ENCODE assay signal across 17 cellular contexts in the genomic region with DNA sequence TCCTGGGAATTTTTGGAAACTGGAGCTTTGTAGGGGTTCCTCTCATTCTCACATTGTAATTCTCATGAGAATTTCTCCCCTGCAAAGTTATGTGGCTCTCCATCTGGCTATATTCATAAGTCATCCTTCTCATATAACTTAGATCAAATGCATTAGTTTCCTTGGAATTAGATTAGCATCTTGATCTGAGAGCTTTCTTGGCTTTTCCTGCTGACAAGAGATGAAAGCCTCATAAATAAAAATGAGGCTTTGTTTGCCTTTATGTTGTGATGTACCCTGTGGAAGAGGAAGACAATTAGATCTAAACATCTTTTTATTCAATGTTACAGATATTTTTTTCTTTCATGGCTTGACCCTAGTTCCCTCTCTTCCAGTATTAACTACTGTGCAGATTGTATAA.
DNase-seq lines count a peak whose midpoint lies in the region; ATAC-seq and TF ChIP-seq lines count a peak whose summit lies in the region.
"Had no signal": no experiment of that assay in that cellular context is flagged by ENCODE, and none has a peak within 500 bp of the region (broad histone marks: within the 10 kb centered on the region; RNA-seq: fewer than 3 reads in every experiment).

No MANE protein-coding gene starts in this region.

- no peaks in the 10 kb centered on the region for H3K79me2 ChIP-seq in neural cell (replicated peaks; ENCODE audit: insufficient read depth, low read length)

- H3K9ac ChIP-seq in neural cell (ENCODE audit: low read length) = no peak overlapping the region
- H3K9ac ChIP-seq: BLaER1 treated with 17β-estradiol and CSF1 and Interleukin-3, amounts not matched to agents 10 nM and 100 nM had no signal

- no peak for ATAC-seq in GM21367 (IDR thresholded peaks at IDR 0.05; ENCODE audit: unreplicated experiment)
- ATAC-seq: CD8-positive, alpha-beta T cell; GM12878 had no signal

- H3K9me2 ChIP-seq in neural cell (ENCODE audit: insufficient read depth, low read length) = no peaks in the 10 kb centered on the region

- H3K4me1 ChIP-seq in A673 (ENCODE audit: insufficient read depth, low read length, poor library complexity, severe bottlenecking) = peaks cover 6% of the 10 kb centered on the region
- H3K4me1 ChIP-seq: BLaER1 treated with 17β-estradiol and CSF1 and Interleukin-3, amounts not matched to agents 10 nM and 100 nM; Caco-2 had no signal

- CTCF ChIA-PET in A673 (lab: Charles Lee) = no interaction called here
- CTCF ChIA-PET in GM10248 (lab: Yijun Ruan, JAX) = interaction anchor here (1.0 kb wide), 1 partner anchor 30 kb away, joined by 4 read pairs; no protein-coding TSS in a partner anchor

- H3K36me3 ChIP-seq in A673 (ENCODE audit: insufficient read depth, low read length, poor library complexity, severe bottlenecking) = no peaks in the 10 kb centered on the region
- H3K36me3 ChIP-seq in neural cell (ENCODE audit: insufficient read depth, low read length) = no peaks in the 10 kb centered on the region
- H3K36me3 ChIP-seq: BLaER1 treated with 17β-estradiol and CSF1 and Interleukin-3, amounts not matched to agents 10 nM and 100 nM had no signal

- no peak overlapping the region for H2AFZ ChIP-seq in neural cell (ENCODE audit: low read depth, low read length)

- H3K9me3 ChIP-seq in A673 (ENCODE audit: low read depth, low read length, poor library complexity, severe bottlenecking) (no peaks in the 10 kb centered on the region), neural cell (ENCODE audit: low read length) (no peaks in the 10 kb centered on the region)
- H3K9me3 ChIP-seq: Caco-2 had no signal

- DNase-seq in A673 (ENCODE audit: low spot score) = peak; percentile 62
- peak; percentile 28 for DNase-seq in SK-N-DZ (ENCODE audit: low spot score)
- no peak for DNase-seq in stimulated activated CD4-positive, alpha-beta T cell treated with anti-CD3 and anti-CD28 coated beads, Interleukin-2, amount 100 ng/mL, for 48 hours
- no peak for DNase-seq in GM10248 (ENCODE audit: extremely low spot score)
- DNase-seq: 8988T; AML-193; Caco-2; Calu3; CD4-positive, alpha-beta T cell; CD8-positive, alpha-beta T cell; DMS79 treated with DMSO at 0.1 percent for 48 hours; GF-D8 had no signal

- H3K27me3 ChIP-seq in A673 (replicated peaks; ENCODE audit: insufficient read depth, low read depth, low read length, poor library complexity) (no peaks in the 10 kb centered on the region), neural cell (ENCODE audit: insufficient read depth, low read depth, low read length) (no peaks in the 10 kb centered on the region)
- H3K27me3 ChIP-seq: BLaER1 treated with 17β-estradiol and CSF1 and Interleukin-3, amounts not matched to agents 10 nM and 100 nM had no signal

- no TSS peak for BruUV-seq in A673 (replicated peaks; lab: Mats Ljungman, UMichigan)

- no peak overlapping the region for H3K4me2 ChIP-seq in neural cell (ENCODE audit: low read length)
- H3K4me2 ChIP-seq: BLaER1 treated with 17β-estradiol and CSF1 and Interleukin-3, amounts not matched to agents 10 nM and 100 nM had no signal

- intact Hi-C loops in A673 (cut with micrococcal nuclease; ENCODE audit: unreplicated experiment) = no loop called here

- H3K27ac ChIP-seq in A673 (ENCODE audit: low read depth, low read length, poor library complexity, severe bottlenecking) = no peak overlapping the region
- H3K27ac ChIP-seq in neural cell (ENCODE audit: low read length) = peak overlapping the region; percentile 63
- H3K27ac ChIP-seq: BLaER1 treated with 17β-estradiol and CSF1 and Interleukin-3, amounts not matched to agents 10 nM and 100 nM; C4-2B had no signal

- H3F3A ChIP-seq in neural cell (ENCODE audit: insufficient read depth, low read length, poor library complexity, severe bottlenecking) = no peaks in the 10 kb centered on the region

- no peak for TF ChIP-seq RAD21 in neural cell (conservative IDR thresholded peaks at IDR 0.05)

- H3K4me3 ChIP-seq in A673 (ENCODE audit: low read depth, low read length, poor library complexity, severe bottlenecking) = no peak overlapping the region
- peak overlapping the region; percentile 38 for H3K4me3 ChIP-seq in neural cell (ENCODE audit: low read length)
- H3K4me3 ChIP-seq: BLaER1 treated with 17β-estradiol and CSF1 and Interleukin-3, amounts not matched to agents 10 nM and 100 nM; GM12878 had no signal

- H4K20me1 ChIP-seq in neural cell (ENCODE audit: insufficient read depth) = no peaks in the 10 kb centered on the region
- H4K20me1 ChIP-seq: BLaER1 treated with 17β-estradiol and CSF1 and Interleukin-3, amounts not matched to agents 10 nM and 100 nM had no signal

- no peak for TF ChIP-seq EP300 in neural cell (conservative IDR thresholded peaks at IDR 0.05; ENCODE audit: poor library complexity, severe bottlenecking)

- TF ChIP-seq CTCF in A673 (conservative IDR thresholded peaks at IDR 0.05; ENCODE audit: low read depth, low read length) (no peak), neural cell (IDR thresholded peaks at IDR 0.05; ENCODE audit: poor library complexity, severe bottlenecking) (no peak), GM10248 (IDR thresholded peaks at IDR 0.05; ENCODE audit: control extremely low read depth, extremely low read depth, low read depth, missing control alignments) (no peak)

- POLR2A ChIA-PET in A673 (lab: Charles Lee; ENCODE audit: low non-redundant PET) (no interaction called here), GM10248 (lab: Yijun Ruan, JAX) (no interaction called here)

TF ChIP-seq in neural cell, 6 proteins besides CTCF, POLR2A, EP300 and RAD21:
- TF ChIP-seq MXI1 (conservative IDR thresholded peaks at IDR 0.05; ENCODE audit: poor library complexity, severe bottlenecking) = no peak
- no peak for TF ChIP-seq SMC3 (conservative IDR thresholded peaks at IDR 0.05; ENCODE audit: poor library complexity)
- TF ChIP-seq POLR2AphosphoS5 (IDR thresholded peaks at IDR 0.05) = no peak

Comparison
In these comparisons a context has a peak if more than half of its experiments do, and no peak if none do; other contexts are left out.
1. DNase-seq: peak in A673 (single experiment) and SK-N-DZ (single experiment); none in stimulated activated CD4-positive, alpha-beta T cell treated with anti-CD3 and anti-CD28 coated beads, Interleukin-2, amount 100 ng/mL, for 48 hours (0 of 2) and GM10248 (single experiment).